Comparison of ENCODE assay signal across 24 cellular contexts in the genomic region with DNA sequence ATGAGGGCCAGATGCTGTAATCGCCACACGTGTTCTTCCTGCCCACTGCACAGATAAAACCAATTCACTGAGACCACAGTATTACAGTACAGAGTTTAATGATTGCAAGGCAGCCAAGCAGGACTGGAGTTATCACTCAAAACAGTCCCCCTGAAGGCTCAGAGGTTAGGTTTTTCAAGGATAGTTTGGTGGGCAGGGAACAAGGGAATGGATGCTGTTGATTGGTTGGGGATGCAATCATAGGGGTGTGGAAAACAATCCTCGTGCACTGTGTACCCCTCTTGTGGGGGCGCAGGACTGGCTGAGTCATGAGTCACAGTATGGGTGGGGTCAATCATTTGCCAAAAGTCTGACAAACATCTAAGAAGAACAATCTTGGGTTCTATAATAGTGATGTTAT. TPM values are rescaled to one million over a fixed set of nuclear protein-coding genes. Genes with fewer than 3 reads are reported as not detected.
DNase-seq lines count a peak whose midpoint lies in the region; ATAC-seq, FAIRE-seq and TF ChIP-seq lines count a peak whose summit lies in the region.
"Had no signal": no experiment of that assay in that cellular context is flagged by ENCODE, and none has a peak within 500 bp of the region (broad histone marks: within the 10 kb centered on the region; RNA-seq: fewer than 3 reads in every experiment).

No MANE protein-coding gene starts in this region.

- TF ChIP-seq POLR2A in HCT116 (IDR thresholded peaks at IDR 0.05; ENCODE audit: borderline replicate concordance, extremely low read depth, insufficient read depth, insufficient read length), result no peak

- H3K27ac Mint-ChIP-seq in HFFc6, result no peak overlapping the region
- H3K27ac Mint-ChIP-seq: activated CD8-positive, alpha-beta T cell treated with anti-CD3 and anti-CD28 coated beads, Interleukin-2, amount 10 ng/mL, durations not matched to agents 7 days and 5 days; nephron; progenitor cell of endocrine pancreas; T-helper 17 cell had no signal

- intact Hi-C loops in HCT116 (cut with micrococcal nuclease) (no loop called here), pancreas (cut with DNase I) (no loop called here)

- H3K9me3 Mint-ChIP-seq in HFFc6, result no peaks in the 10 kb centered on the region
- H3K9me3 Mint-ChIP-seq: activated T-cell treated with anti-CD3 and anti-CD28 coated beads, Interleukin-2, amount 50 U/mL, for 4 hours; nephron had no signal

- peak; percentile 79 for ATAC-seq in HCT116
- ATAC-seq in pancreas, result no peak
- ATAC-seq: activated CD8-positive, alpha-beta T cell treated with anti-CD3 and anti-CD28 coated beads, Interleukin-2, amount 10 ng/mL, durations not matched to agents 7 days and 5 days; activated T-cell treated with anti-CD3 and anti-CD28 coated beads, Interleukin-2, amount 50 U/mL, for 4 hours; foreskin keratinocyte; PC-3; T-helper 17 cell had no signal

- no peak for TF ChIP-seq CTCF in HCT116 (IDR thresholded peaks at IDR 0.05 in 2 of 3, conservative IDR thresholded peaks at IDR 0.05 in 1 of 3; ENCODE audit: borderline replicate concordance in 1 of 3, insufficient read depth in 1 of 3, low read depth in 2 of 3, low read length in 2 of 3)
- no peak for TF ChIP-seq CTCF in pancreas (IDR thresholded peaks at IDR 0.05)
- no peak for TF ChIP-seq CTCF in HFFc6 (IDR thresholded peaks at IDR 0.05)

- H3K9me3 ChIP-seq in HCT116 (ENCODE audit: control insufficient read depth in 1 of 2, insufficient read depth in 1 of 2, low read depth in 1 of 2, low read length in 2 of 2), result no peaks in the 10 kb centered on the region
- H3K9me3 ChIP-seq in adipocyte (ENCODE audit: control insufficient read depth, low read length), result no peaks in the 10 kb centered on the region
- H3K9me3 ChIP-seq in pancreas, result no peaks in the 10 kb centered on the region

- BruUV-seq in HCT116 (replicated peaks; lab: Mats Ljungman, UMichigan), result no TSS peak

- in situ Hi-C loops in ACHN (cut with HindIII; ENCODE audit: low pct_ligation_motif_present, low pct_unique_long_range_greater_than_20kb, low sequenced_read_pairs), result no loop called here

- peak overlapping the region; percentile 86 for H2AFZ ChIP-seq in HCT116 (ENCODE audit: low read depth, low read length, poor library complexity, severe bottlenecking)

- H3K4me3 Mint-ChIP-seq in HFFc6, result no peak overlapping the region
- H3K4me3 Mint-ChIP-seq: activated CD8-positive, alpha-beta T cell treated with anti-CD3 and anti-CD28 coated beads, Interleukin-2, amount 10 ng/mL, durations not matched to agents 7 days and 5 days; activated T-cell treated with anti-CD3 and anti-CD28 coated beads, Interleukin-2, amount 50 U/mL, for 4 hours; nephron; T-helper 17 cell had no signal

- no peaks in the 10 kb centered on the region for H3K36me3 Mint-ChIP-seq in HFFc6 (ENCODE audit: low read depth)

- POLR2A ChIA-PET in HCT116 (lab: Charles Lee), result interaction anchor here (0.8 kb wide), 1 partner anchor 12 kb away, joined by 3 read pairs; the partner anchor contains the start of gene USP1

- peaks cover 1% of the 10 kb centered on the region; the same call in 1 of the 2 replicates for H3K27me3 Mint-ChIP-seq in HFFc6 (ENCODE audit: insufficient read depth)
- H3K27me3 Mint-ChIP-seq: progenitor cell of endocrine pancreas had no signal

- DNase-seq in ACHN, result peak; percentile 57
- no peak for DNase-seq in HCT116 (ENCODE audit: low read depth, low spot score)
- DNase-seq in adipocyte (ENCODE audit: low read depth), result peak; percentile 25
- DNase-seq in kidney tubule cell (ENCODE audit: low spot score), result peak; percentile 23
- DNase-seq in pancreas, result no peak
- no peak for DNase-seq in HFFc6
- no peak for DNase-seq in effector CD8-positive, alpha-beta T cell (lab: John Stamatoyannopoulos, UW)
- DNase-seq in DMS153 (lab: John Stamatoyannopoulos, UW), result no peak
- DNase-seq: activated CD4-positive, CD25-positive, alpha-beta regulatory T cell; activated CD8-positive, alpha-beta T cell treated with anti-CD3 and anti-CD28 coated beads, Interleukin-2, amount 10 ng/mL, durations not matched to agents 7 days and 5 days; activated naive CD4-positive, alpha-beta T cell treated with anti-CD3 and anti-CD28 coated beads, Interleukin-2, amount 50 U/mL, for 16 hours; activated T-cell treated with anti-CD3 and anti-CD28 coated beads, Interleukin-2, amount 50 U/mL, for 4 hours; DMS79 treated with DMSO at 0.1 percent for 48 hours; foreskin keratinocyte; kidney glomerular epithelial cell; NCI-H146; NCI-H774; PC-3; stimulated activated CD4-positive, alpha-beta T cell treated with anti-CD3 and anti-CD28 coated beads, Interleukin-4, amount 100 ng/mL, for 1 hour; T-helper 17 cell had no signal

- H3K4me1 Mint-ChIP-seq in HFFc6 (ENCODE audit: low read depth), result peaks cover 8% of the 10 kb centered on the region
- H3K4me1 Mint-ChIP-seq: T-helper 17 cell had no signal

- no peaks in the 10 kb centered on the region for H3K9me2 ChIP-seq in HCT116 (ENCODE audit: insufficient read depth)

- H4K20me1 ChIP-seq in HCT116 (ENCODE audit: insufficient read depth), result no peaks in the 10 kb centered on the region

- H3K4me3 ChIP-seq in HCT116 (replicated peaks in 1 of 2; ENCODE audit: low read depth in 1 of 2, low read length in 2 of 2), result no peak overlapping the region
- H3K4me3 ChIP-seq in adipocyte (ENCODE audit: low read length), result no peak overlapping the region
- H3K4me3 ChIP-seq in pancreas, result no peak overlapping the region

- H3K36me3 ChIP-seq in HCT116 (ENCODE audit: control insufficient read depth in 1 of 2, insufficient read depth in 2 of 2, low read length in 2 of 2) (no peaks in the 10 kb centered on the region), adipocyte (ENCODE audit: control insufficient read depth, insufficient read depth, low read length, severe bottlenecking) (no peaks in the 10 kb centered on the region), pancreas (no peaks in the 10 kb centered on the region)

- no peak for FAIRE-seq in pancreas (lab: Jason Lieb, UNC)
- FAIRE-seq: endometrium, small intestine had no signal

- H3K27ac ChIP-seq in HCT116 (ENCODE audit: low read depth, low read length) (no peak overlapping the region), pancreas (no peak overlapping the region)
- H3K27ac ChIP-seq: foreskin keratinocyte had no signal

- CTCF ChIA-PET in HCT116 (lab: Charles Lee), result no interaction called here

- no peaks in the 10 kb centered on the region for H3K79me2 ChIP-seq in HCT116 (ENCODE audit: insufficient read depth, low read length)

- RAD21 ChIA-PET in HCT116 (lab: Charles Lee; ENCODE audit: low non-redundant PET in 1 of 2, low total read pairs in 2 of 2, uncharacterized antibody in 2 of 2, unreplicated experiment in 2 of 2), result no interaction called here

- no peak for TF ChIP-seq RAD21 in HCT116 (IDR thresholded peaks at IDR 0.05; ENCODE audit: low read depth)

- H3K4me2 ChIP-seq in HCT116 (ENCODE audit: low read length), result peak overlapping the region; percentile 44; the same call in 1 of the 2 replicates

- 75 to 80% methylated on average over 4 of the region's 4 CpGs for WGBS in pancreas, 2 donors

- H3K4me1 ChIP-seq in HCT116 (ENCODE audit: control insufficient read depth in 1 of 2, insufficient read depth in 2 of 2, low read length in 2 of 2) (peaks cover 0 to 11% of the 10 kb centered on the region in 2 experiments; a peak in 3 of 4 replicates), adipocyte (ENCODE audit: control insufficient read depth, insufficient read depth, low read length) (peaks cover 2% of the 10 kb centered on the region), pancreas (no peaks in the 10 kb centered on the region)
- H3K4me1 ChIP-seq: foreskin keratinocyte had no signal

- H3K9ac ChIP-seq in HCT116 (ENCODE audit: low read length), result no peak overlapping the region
- no peak overlapping the region for H3K9ac ChIP-seq in adipocyte (ENCODE audit: low read length)

- no peaks in the 10 kb centered on the region for H3K27me3 ChIP-seq in HCT116 (ENCODE audit: insufficient read depth, low read length)
- H3K27me3 ChIP-seq in adipocyte (replicated peaks; ENCODE audit: control insufficient read depth, insufficient read depth, low read length), result no peaks in the 10 kb centered on the region
- no peaks in the 10 kb centered on the region for H3K27me3 ChIP-seq in pancreas
- H3K27me3 ChIP-seq: foreskin keratinocyte had no signal

TF ChIP-seq in HCT116, 20 proteins besides CTCF, POLR2A, EP300 and RAD21:
- TF ChIP-seq CEBPB (IDR thresholded peaks at IDR 0.05; ENCODE audit: low read depth), result no peak
- no peak for TF ChIP-seq EZH2phosphoT487 (IDR thresholded peaks at IDR 0.05; ENCODE audit: borderline replicate concordance)
- 0 out of 2 replicates have a peak, but pooled peaks have one; percentile 24 for TF ChIP-seq EGR1 (IDR thresholded peaks at IDR 0.05; ENCODE audit: low read depth)
- TF ChIP-seq FOSL1 (IDR thresholded peaks at IDR 0.05; ENCODE audit: low read depth), result 0 out of 2 replicates have a peak, but pooled peaks have one; percentile 27
TF ChIP-seq in HCT116: peak in this region for 2.

RNA-seq across cellular contexts. Expression of gene USP1, which starts 12.4 kb away (rescaled TPM):
- total RNA-seq in HCT116 (2021; ENCODE audit: unreplicated experiment), result 37.8 TPM
- polyA plus RNA-seq in HCT116 (2012), result 8.7 and 13.4 TPM in 2 replicates
- total RNA-seq in pancreas, result 10 to 100 TPM in 4 of 6 donors, 1 to 10 TPM in 2; 7.2 to 12.8 (median 10.5) TPM
- polyA plus RNA-seq in pancreas, result 10 to 100 TPM in 1 of 2 donors, 1 to 10 TPM in 1; 3.6 to 10.4 TPM
- 10 to 100 TPM; 15.0 to 30.9 (median 28.3) TPM for total RNA-seq in HFFc6 (2021; fragmentation: NEBNext Ultra II Directional; extraction: Animal tissue kit (Norgen Biotek cat#: 25700))

Comparison
In these comparisons a context has a peak if more than half of its experiments do, and no peak if none do; other contexts are left out.
1. DNase-seq: peak in ACHN (single experiment), adipocyte (single experiment) and kidney tubule cell (single experiment); none in HCT116 (single experiment), pancreas (0 of 6), HFFc6 (single experiment), effector CD8-positive, alpha-beta T cell (single experiment) and DMS153 (single experiment).